9 cellular contexts compared by ENCODE assay signal in genomic region chr19:55166530-55167268, GRCh38. TPM values are rescaled to one million over a fixed set of nuclear protein-coding genes. Genes with fewer than 3 reads are reported as not detected.
DNase-seq lines count a peak whose midpoint lies in the region; TF ChIP-seq lines count a peak whose summit lies in the region.
"Had no signal": no experiment of that assay in that cellular context is flagged by ENCODE, and none has a peak within 500 bp of the region (broad histone marks: within the 10 kb centered on the region; RNA-seq: fewer than 3 reads in every experiment).

DNAAF3 (minus strand) TSS chr19:55166613; CDS start chr19:55166413, 200 bp downstream.

- H3K27ac ChIP-seq in BLaER1 (peak within 1 kb of the TSS; percentile 72), HUES48 (ENCODE audit: low read depth, low read length) (peak within 1 kb of the TSS; percentile 73), epithelial cell of prostate (peak within 1 kb of the TSS; percentile 68)
- H3K27ac ChIP-seq: KMS-11 had no signal

- H3K4me1 ChIP-seq in BLaER1 = peaks cover 18% of the 10 kb centered on the region
- H3K4me1 ChIP-seq in HUES48 (ENCODE audit: control insufficient read depth, insufficient read depth, low read length) = peaks cover 4% of the 10 kb centered on the region; the same call in 1 of the 2 replicates

- no peak for TF ChIP-seq CTCF in GM20000 (IDR thresholded peaks at IDR 0.05; ENCODE audit: extremely low read depth, missing control alignments)
- no peak for TF ChIP-seq CTCF in mesothelial cell of epicardium (IDR thresholded peaks at IDR 0.05; ENCODE audit: unreplicated experiment)

- H3K9me3 Mint-ChIP-seq in mesothelial cell of epicardium = no peaks in the 10 kb centered on the region

- H3K27ac Mint-ChIP-seq in mesothelial cell of epicardium = peak within 1 kb of the TSS; percentile 97

- peaks cover 57% of the 10 kb centered on the region for H3K27me3 Mint-ChIP-seq in mesothelial cell of epicardium (ENCODE audit: low read depth)

- no peaks in the 10 kb centered on the region for H3K36me3 Mint-ChIP-seq in mesothelial cell of epicardium

- H3K9ac ChIP-seq in BLaER1 (peak within 1 kb of the TSS; percentile 74), HUES48 (ENCODE audit: low read depth, low read length) (peak within 1 kb of the TSS; percentile 77)
- H3K9ac ChIP-seq: KMS-11 had no signal

- H3K27me3 ChIP-seq in BLaER1 (peaks cover 21% of the 10 kb centered on the region), HUES48 (ENCODE audit: control insufficient read depth, insufficient read depth, low read length) (peaks cover 32% of the 10 kb centered on the region)

- H3K4me3 ChIP-seq in BLaER1 = peak within 1 kb of the TSS; percentile 63
- peak within 1 kb of the TSS; percentile 65 for H3K4me3 ChIP-seq in HUES48 (ENCODE audit: low read depth, low read length)

- H3K9me3 ChIP-seq in BLaER1 (no peaks in the 10 kb centered on the region), HUES48 (ENCODE audit: control insufficient read depth, insufficient read depth, low read length) (no peaks in the 10 kb centered on the region)

- no peaks in the 10 kb centered on the region for H3K36me3 ChIP-seq in BLaER1
- H3K36me3 ChIP-seq in HUES48 (ENCODE audit: control insufficient read depth, insufficient read depth, low read length) = no peaks in the 10 kb centered on the region

- H4K20me1 ChIP-seq in BLaER1 = no peaks in the 10 kb centered on the region

- H3K4me3 Mint-ChIP-seq in mesothelial cell of epicardium = peak within 1 kb of the TSS; percentile 94

- H3K4me1 Mint-ChIP-seq in mesothelial cell of epicardium = peaks cover 8% of the 10 kb centered on the region

- DNase-seq in GM20000 (ENCODE audit: low spot score) (peak; percentile 96), NOMO-1 treated with DMSO at 0.1 percent for 48 hours (lab: John Stamatoyannopoulos, UW; ENCODE audit: unreplicated experiment) (peak; percentile 96), epithelial cell of prostate (ENCODE audit: low read depth, low spot score) (peak; percentile 92), mesothelial cell of epicardium (ENCODE audit: low spot score in 2 of 2, unreplicated experiment in 2 of 2) (peak; percentile 98 to 99)
- peak; percentile 44 for DNase-seq in activated CD8-positive, alpha-beta memory T cell treated with anti-CD3 and anti-CD28 coated beads, Interleukin-2, amount 50 U/mL, for 4 hours
- DNase-seq in stimulated activated CD8-positive, alpha-beta memory T cell treated with anti-CD3 and anti-CD28 coated beads, Interleukin-2, amount 100 ng/mL, for 48 hours (ENCODE audit: low read depth in 2 of 2) = peak; percentile 66 to 82

- H3K4me2 ChIP-seq in BLaER1 = peak within 1 kb of the TSS; percentile 86
- H3K4me2 ChIP-seq: KMS-11 had no signal

RNA-seq across cellular contexts. Expression of gene DNAAF3, which starts in this region (rescaled TPM):
- 2.9 to 4.4 TPM (median 3.3 TPM) in 3 replicates for total RNA-seq in mesothelial cell of epicardium

Comparison
In these comparisons a context has a peak if more than half of its experiments do, and no peak if none do; other contexts are left out.
1. Peak in every context shown above with its lines: DNase-seq, H3K4me3 ChIP-seq and H3K27ac ChIP-seq.
2. DNase-seq: peak in every context shown above with its lines; median percentile 98 in mesothelial cell of epicardium; 96 in GM20000; 96 in NOMO-1 treated with DMSO at 0.1 percent for 48 hours; 92 in epithelial cell of prostate; 74 in stimulated activated CD8-positive, alpha-beta memory T cell treated with anti-CD3 and anti-CD28 coated beads, Interleukin-2, amount 100 ng/mL, for 48 hours; 44 in activated CD8-positive, alpha-beta memory T cell treated with anti-CD3 and anti-CD28 coated beads, Interleukin-2, amount 50 U/mL, for 4 hours.